In genomic region chr2:191202881-191203397, GRCh38 we compare ENCODE assay signal across 1 cellular context.
TF ChIP-seq lines count a peak whose summit lies in the region.

No MANE protein-coding gene starts in this region.

TF ChIP-seq in IMR-90, 13 proteins besides CTCF, POLR2A, EP300 and RAD21 (continued from another document):
- TF ChIP-seq, protein P1, sequence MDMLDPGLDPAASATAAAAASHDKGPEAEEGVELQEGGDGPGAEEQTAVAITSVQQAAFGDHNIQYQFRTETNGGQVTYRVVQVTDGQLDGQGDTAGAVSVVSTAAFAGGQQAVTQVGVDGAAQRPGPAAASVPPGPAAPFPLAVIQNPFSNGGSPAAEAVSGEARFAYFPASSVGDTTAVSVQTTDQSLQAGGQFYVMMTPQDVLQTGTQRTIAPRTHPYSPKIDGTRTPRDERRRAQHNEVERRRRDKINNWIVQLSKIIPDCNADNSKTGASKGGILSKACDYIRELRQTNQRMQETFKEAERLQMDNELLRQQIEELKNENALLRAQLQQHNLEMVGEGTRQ (IDR thresholded peaks at IDR 0.05; ENCODE audit: low read depth, low read length) = no peak
- TF ChIP-seq, protein P2, sequence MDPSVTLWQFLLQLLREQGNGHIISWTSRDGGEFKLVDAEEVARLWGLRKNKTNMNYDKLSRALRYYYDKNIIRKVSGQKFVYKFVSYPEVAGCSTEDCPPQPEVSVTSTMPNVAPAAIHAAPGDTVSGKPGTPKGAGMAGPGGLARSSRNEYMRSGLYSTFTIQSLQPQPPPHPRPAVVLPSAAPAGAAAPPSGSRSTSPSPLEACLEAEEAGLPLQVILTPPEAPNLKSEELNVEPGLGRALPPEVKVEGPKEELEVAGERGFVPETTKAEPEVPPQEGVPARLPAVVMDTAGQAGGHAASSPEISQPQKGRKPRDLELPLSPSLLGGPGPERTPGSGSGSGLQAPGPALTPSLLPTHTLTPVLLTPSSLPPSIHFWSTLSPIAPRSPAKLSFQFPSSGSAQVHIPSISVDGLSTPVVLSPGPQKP (IDR thresholded peaks at IDR 0.05; ENCODE audit: borderline replicate concordance, low read depth, low read length) = no peak
